In genomic region chr1:96010000-96010399, GRCh38 we compare ENCODE assay signal across 1 cellular context.
TF ChIP-seq lines count a peak whose summit lies in the region.

No MANE protein-coding gene starts in this region.

TF ChIP-seq in SK-N-SH, 30 proteins besides CTCF, POLR2A, EP300 and RAD21 (continued from another document):
- no peak for TF ChIP-seq ZBTB33 (IDR thresholded peaks at IDR 0.05; ENCODE audit: borderline replicate concordance, low read depth)
- no peak for TF ChIP-seq JUND (IDR thresholded peaks at IDR 0.05)
- TF ChIP-seq USF2 (IDR thresholded peaks at IDR 0.05; ENCODE audit: borderline replicate concordance, low read depth, low read length) = no peak
- no peak for TF ChIP-seq TEAD4 (IDR thresholded peaks at IDR 0.05; ENCODE audit: borderline replicate concordance, insufficient read depth)
